In genomic region chr6:118768441-118768840, GRCh38 we compare ENCODE assay signal across 11 cellular contexts.
DNase-seq lines count a peak whose midpoint lies in the region; ATAC-seq and TF ChIP-seq lines count a peak whose summit lies in the region.
"Had no signal": no experiment of that assay in that cellular context is flagged by ENCODE, and none has a peak within 500 bp of the region (broad histone marks: within the 10 kb centered on the region; RNA-seq: fewer than 3 reads in every experiment).

No MANE protein-coding gene starts in this region.

- H3K36me3 Mint-ChIP-seq in GM23338 (ENCODE audit: low read depth) (no peaks in the 10 kb centered on the region), immature natural killer cell (no peaks in the 10 kb centered on the region)
- no peaks in the 10 kb centered on the region for H3K36me3 Mint-ChIP-seq in activated CD4-positive, alpha-beta memory T cell treated with anti-CD3 and anti-CD28 coated beads for 36 hours
- H3K36me3 Mint-ChIP-seq in stimulated activated effector memory CD8-positive, alpha-beta T cell treated with anti-CD3 and anti-CD28 coated beads, Interleukin-12 subunit alpha, Interleukin-12 subunit beta, amount 100 ng/mL, for 72 hours = no peaks in the 10 kb centered on the region
- H3K36me3 Mint-ChIP-seq: IgD-negative memory B cell had no signal

- H3K27ac Mint-ChIP-seq in GM23338 (no peak overlapping the region), immature natural killer cell (peak overlapping the region; percentile 63 to 93 (median 82))
- H3K27ac Mint-ChIP-seq in activated CD4-positive, alpha-beta memory T cell treated with anti-CD3 and anti-CD28 coated beads for 36 hours = peak overlapping the region; percentile 73
- peak overlapping the region; percentile 14 for H3K27ac Mint-ChIP-seq in stimulated activated effector memory CD8-positive, alpha-beta T cell treated with anti-CD3 and anti-CD28 coated beads, Interleukin-12 subunit alpha, Interleukin-12 subunit beta, amount 100 ng/mL, for 72 hours

- H3K36me3 ChIP-seq in GM23338 (ENCODE audit: insufficient read depth) = no peaks in the 10 kb centered on the region
- no peaks in the 10 kb centered on the region for H3K36me3 ChIP-seq in osteoblast (ENCODE audit: insufficient read depth, low read length)

- no peaks in the 10 kb centered on the region for H3K9me3 ChIP-seq in osteoblast (ENCODE audit: low read depth, low read length)

- H3K4me3 Mint-ChIP-seq in GM23338 (no peak overlapping the region), immature natural killer cell (peak overlapping the region; percentile 9 to 64 (median 41))
- no peak overlapping the region for H3K4me3 Mint-ChIP-seq in activated CD4-positive, alpha-beta memory T cell treated with anti-CD3 and anti-CD28 coated beads for 36 hours
- H3K4me3 Mint-ChIP-seq in stimulated activated effector memory CD8-positive, alpha-beta T cell treated with anti-CD3 and anti-CD28 coated beads, Interleukin-12 subunit alpha, Interleukin-12 subunit beta, amount 100 ng/mL, for 72 hours = peak overlapping the region; percentile 39
- H3K4me3 Mint-ChIP-seq: IgD-negative memory B cell had no signal

- H3F3A ChIP-seq in GM23338 (replicated peaks; ENCODE audit: low read depth) = no peaks in the 10 kb centered on the region

- no peaks in the 10 kb centered on the region for H4K20me1 ChIP-seq in GM23338 (replicated peaks; ENCODE audit: insufficient read depth)
- no peaks in the 10 kb centered on the region for H4K20me1 ChIP-seq in osteoblast (ENCODE audit: insufficient read depth, low read length)

- no peaks in the 10 kb centered on the region for H3K27me3 ChIP-seq in GM23338 (ENCODE audit: insufficient read depth)
- H3K27me3 ChIP-seq in osteoblast (ENCODE audit: insufficient read depth, low read length) = no peaks in the 10 kb centered on the region

- peaks cover 3% of the 10 kb centered on the region for H3K27me3 Mint-ChIP-seq in GM23338 (ENCODE audit: insufficient read depth, low read depth, poor library complexity)
- no peaks in the 10 kb centered on the region for H3K27me3 Mint-ChIP-seq in activated CD4-positive, alpha-beta memory T cell treated with anti-CD3 and anti-CD28 coated beads for 36 hours
- peaks cover 0 to 4% (median 0%) of the 10 kb centered on the region in 3 donors for H3K27me3 Mint-ChIP-seq in immature natural killer cell (ENCODE audit: low read depth in 3 of 3)

- H3K4me1 ChIP-seq in GM23338 (ENCODE audit: insufficient read depth) (peaks cover 10% of the 10 kb centered on the region; the same call in 1 of the 2 replicates), osteoblast (ENCODE audit: insufficient read depth, low read length) (peaks cover 8% of the 10 kb centered on the region)

- H3K4me3 ChIP-seq in GM23338 (no peak overlapping the region), osteoblast (ENCODE audit: insufficient read depth, low read length) (no peak overlapping the region)

- H3K27ac ChIP-seq in GM23338 (ENCODE audit: low read depth) = no peak overlapping the region
- no peak overlapping the region for H3K27ac ChIP-seq in osteoblast (ENCODE audit: low read depth, low read length)

- H3K9me2 ChIP-seq in GM23338 (ENCODE audit: insufficient read depth) = peaks cover 7% of the 10 kb centered on the region; the same call in 1 of the 2 replicates

- peak overlapping the region; percentile 56; the same call in 1 of the 2 replicates for H2AFZ ChIP-seq in GM23338
- H2AFZ ChIP-seq in osteoblast (ENCODE audit: low read length) = no peak overlapping the region

- POLR2A ChIA-PET in activated CD4-positive, alpha-beta memory T cell treated with anti-CD3 and anti-CD28 coated beads for 36 hours (lab: Charles Lee) = interaction anchor here (1.7 kb wide), 1 partner anchor 59 kb away, joined by 12 read pairs; no protein-coding TSS in a partner anchor

- CTCF ChIA-PET in activated CD4-positive, alpha-beta memory T cell treated with anti-CD3 and anti-CD28 coated beads for 36 hours (lab: Charles Lee) = interaction anchor here (0.6 to 1.9 kb wide), 3 partner anchors 32 to 80 kb away, joined by 3 to 5 read pairs (median 3); no protein-coding TSS in a partner anchor

- no peaks in the 10 kb centered on the region for H3K79me2 ChIP-seq in GM23338 (replicated peaks; ENCODE audit: insufficient read depth)
- no peaks in the 10 kb centered on the region for H3K79me2 ChIP-seq in osteoblast (ENCODE audit: insufficient read depth, low read length)

- ATAC-seq in GM23338 (no peak), GM18909 (IDR thresholded peaks at IDR 0.05; ENCODE audit: poor library complexity, unreplicated experiment) (no peak)
- ATAC-seq in stimulated activated effector memory CD8-positive, alpha-beta T cell treated with anti-CD3 and anti-CD28 coated beads, Interleukin-12 subunit alpha, Interleukin-12 subunit beta, amount 100 ng/mL, for 72 hours = no peak

- intact Hi-C loops in activated CD4-positive, alpha-beta memory T cell treated with anti-CD3 and anti-CD28 coated beads for 36 hours (cut with micrococcal nuclease) = loop anchor here (1.0 kb wide), 1 partner anchor 42 kb away; no protein-coding TSS in a partner anchor

- H3K4me2 ChIP-seq in GM23338 = no peak overlapping the region
- H3K4me2 ChIP-seq in osteoblast (ENCODE audit: insufficient read depth, low read length) = no peak overlapping the region

- TF ChIP-seq CTCF in GM23338 (conservative IDR thresholded peaks at IDR 0.05; ENCODE audit: low read depth in 2 of 2) (no peak), osteoblast (IDR thresholded peaks at IDR 0.05; ENCODE audit: extremely low read depth, low read depth, low read length) (no peak)

- H3K9me3 Mint-ChIP-seq in GM23338 = no peaks in the 10 kb centered on the region
- no peaks in the 10 kb centered on the region for H3K9me3 Mint-ChIP-seq in activated CD4-positive, alpha-beta memory T cell treated with anti-CD3 and anti-CD28 coated beads for 36 hours
- no peaks in the 10 kb centered on the region for H3K9me3 Mint-ChIP-seq in immature natural killer cell
- no peaks in the 10 kb centered on the region for H3K9me3 Mint-ChIP-seq in stimulated activated effector memory CD8-positive, alpha-beta T cell treated with anti-CD3 and anti-CD28 coated beads, Interleukin-12 subunit alpha, Interleukin-12 subunit beta, amount 100 ng/mL, for 72 hours
- H3K9me3 Mint-ChIP-seq: IgD-negative memory B cell had no signal

- peak; percentile 11 for DNase-seq in GM23338 (ENCODE audit: low spot score)
- DNase-seq in activated CD4-positive, alpha-beta memory T cell treated with anti-CD3 and anti-CD28 coated beads for 36 hours = no peak
- no peak for DNase-seq in immature natural killer cell
- no peak for DNase-seq in stimulated activated effector memory CD8-positive, alpha-beta T cell treated with anti-CD3 and anti-CD28 coated beads, Interleukin-12 subunit alpha, Interleukin-12 subunit beta, amount 100 ng/mL, for 72 hours (ENCODE audit: low spot score in 2 of 2)
- DNase-seq in NK-92 (lab: John Stamatoyannopoulos, UW; ENCODE audit: unreplicated experiment) = no peak
- DNase-seq in osteoblast (ENCODE audit: insufficient read length, low spot score, missing footprints) = no peak
- DNase-seq: NCI-H1417 treated with DMSO at 0.1 percent for 48 hours; posterior cingulate gyrus; stimulated activated CD4-positive, alpha-beta T cell treated with anti-CD3 and anti-CD28 coated beads, Interleukin-2, amount 100 ng/mL, for 24 hours had no signal

- H3K4me1 Mint-ChIP-seq in GM23338 (peaks cover 6% of the 10 kb centered on the region), immature natural killer cell (peaks cover 25 to 32% of the 10 kb centered on the region in 2 donors)
- H3K4me1 Mint-ChIP-seq in activated CD4-positive, alpha-beta memory T cell treated with anti-CD3 and anti-CD28 coated beads for 36 hours (ENCODE audit: low read depth) = peaks cover 19% of the 10 kb centered on the region
- H3K4me1 Mint-ChIP-seq in stimulated activated effector memory CD8-positive, alpha-beta T cell treated with anti-CD3 and anti-CD28 coated beads, Interleukin-12 subunit alpha, Interleukin-12 subunit beta, amount 100 ng/mL, for 72 hours = peaks cover 27% of the 10 kb centered on the region

TF ChIP-seq in GM23338, 12 proteins besides CTCF, POLR2A, EP300 and RAD21 (continues in another document):
- no peak for TF ChIP-seq ZNF114 (CRISPR knock-in tag; IDR thresholded peaks at IDR 0.05)
- no peak for TF ChIP-seq REST (IDR thresholded peaks at IDR 0.05; ENCODE audit: unreplicated experiment)
- TF ChIP-seq JUNB (IDR thresholded peaks at IDR 0.05; ENCODE audit: unreplicated experiment) = no peak
- TF ChIP-seq ETS1 (IDR thresholded peaks at IDR 0.05) = no peak

Comparison
In these comparisons a context has a peak if more than half of its experiments do, and no peak if none do; other contexts are left out.
1. H3K4me3 Mint-ChIP-seq: peak in immature natural killer cell (5 of 5) and stimulated activated effector memory CD8-positive, alpha-beta T cell treated with anti-CD3 and anti-CD28 coated beads, Interleukin-12 subunit alpha, Interleukin-12 subunit beta, amount 100 ng/mL, for 72 hours (single experiment); none in GM23338 (single experiment) and activated CD4-positive, alpha-beta memory T cell treated with anti-CD3 and anti-CD28 coated beads for 36 hours (single experiment).